17 cellular contexts compared by ENCODE assay signal in genomic region chr10:45591262-45591661, GRCh38.
DNase-seq lines count a peak whose midpoint lies in the region; ATAC-seq and TF ChIP-seq lines count a peak whose summit lies in the region.
"Had no signal": no experiment of that assay in that cellular context is flagged by ENCODE, and none has a peak within 500 bp of the region (broad histone marks: within the 10 kb centered on the region; RNA-seq: fewer than 3 reads in every experiment).

No MANE protein-coding gene starts in this region.

- no peak overlapping the region for H2AFZ ChIP-seq in OCI-LY1 (ENCODE audit: low read length)

- TF ChIP-seq CTCF in CD4-positive, alpha-beta T cell (IDR thresholded peaks at IDR 0.05), result no peak
- TF ChIP-seq CTCF in OCI-LY1 (IDR thresholded peaks at IDR 0.05; ENCODE audit: low read length), result no peak
- TF ChIP-seq CTCF in brain (conservative IDR thresholded peaks at IDR 0.05), result no peak
- no peak for TF ChIP-seq CTCF in neural crest cell (conservative IDR thresholded peaks at IDR 0.05)

- H3K27ac ChIP-seq in CD4-positive, alpha-beta T cell (ENCODE audit: low read depth, low read length), result no peak overlapping the region
- no peak overlapping the region for H3K27ac ChIP-seq in OCI-LY1 (ENCODE audit: low read depth, low read length, poor library complexity, severe bottlenecking)
- H3K27ac ChIP-seq: A549 had no signal

- H3K9me2 ChIP-seq in OCI-LY1 (ENCODE audit: low read depth, low read length), result no peaks in the 10 kb centered on the region

- CTCF ChIA-PET in CD4-positive, alpha-beta T cell (lab: Charles Lee), result interaction anchor here (1.2 kb wide), 1 partner anchor 127 kb away, joined by 3 read pairs; no protein-coding TSS in a partner anchor

- peak overlapping the region; percentile 79; the same call in 1 of the 2 replicates for H3K4me2 ChIP-seq in OCI-LY1 (ENCODE audit: low read length)
- H3K4me2 ChIP-seq: A549 had no signal

- no peak overlapping the region for H3K9ac ChIP-seq in OCI-LY1 (ENCODE audit: low read length)

- H3F3A ChIP-seq in OCI-LY1 (ENCODE audit: insufficient read depth, low read length), result no peaks in the 10 kb centered on the region

- intact Hi-C loops in CD4-positive, alpha-beta T cell (cut with DNase I, micrococcal nuclease), result no loop called here

- H3K4me1 Mint-ChIP-seq in CD4-positive, alpha-beta T cell (ENCODE audit: low read depth), result peaks cover 46% of the 10 kb centered on the region
- peaks cover 48% of the 10 kb centered on the region for H3K4me1 Mint-ChIP-seq in brain
- peaks cover 31% of the 10 kb centered on the region for H3K4me1 Mint-ChIP-seq in neural crest cell

- H3K9me3 Mint-ChIP-seq in CD4-positive, alpha-beta T cell, result peaks cover 5% of the 10 kb centered on the region
- peaks cover 0 to 19% (median 12%) of the 10 kb centered on the region in 5 experiments for H3K9me3 Mint-ChIP-seq in brain
- H3K9me3 Mint-ChIP-seq in neural crest cell, result peaks cover 9% of the 10 kb centered on the region

- H3K4me3 ChIP-seq in OCI-LY1 (ENCODE audit: low read depth, low read length, poor library complexity, severe bottlenecking), result no peak overlapping the region
- H3K4me3 ChIP-seq: A549 had no signal

- no peaks in the 10 kb centered on the region for H3K27me3 Mint-ChIP-seq in CD4-positive, alpha-beta T cell
- H3K27me3 Mint-ChIP-seq in brain (peaks cover 3% of the 10 kb centered on the region), neural crest cell (ENCODE audit: low read depth) (peaks cover 7% of the 10 kb centered on the region)

- peak overlapping the region; percentile 16 for H3K4me3 Mint-ChIP-seq in CD4-positive, alpha-beta T cell
- H3K4me3 Mint-ChIP-seq in brain (peak overlapping the region in 3 of 5 experiments; percentile 33 to 94 (median 39)), neural crest cell (peak overlapping the region; percentile 18)

- peaks cover 29% of the 10 kb centered on the region for H3K4me1 ChIP-seq in OCI-LY1 (ENCODE audit: insufficient read depth, low read length, severe bottlenecking)

- no peaks in the 10 kb centered on the region for H4K20me1 ChIP-seq in OCI-LY1 (ENCODE audit: insufficient read depth, low read length)

- H3K27ac Mint-ChIP-seq in CD4-positive, alpha-beta T cell, result no peak overlapping the region
- H3K27ac Mint-ChIP-seq in brain, result peak overlapping the region in 1 of 5 experiments; percentile 45
- H3K27ac Mint-ChIP-seq in neural crest cell (ENCODE audit: unreplicated experiment), result no peak overlapping the region
- H3K27ac Mint-ChIP-seq: CD8-positive, alpha-beta T cell had no signal

- peaks cover 54% of the 10 kb centered on the region for H3K36me3 Mint-ChIP-seq in CD4-positive, alpha-beta T cell (ENCODE audit: low read depth)
- peaks cover 38% of the 10 kb centered on the region for H3K36me3 Mint-ChIP-seq in brain
- H3K36me3 Mint-ChIP-seq in neural crest cell (ENCODE audit: low read depth), result peaks cover 10% of the 10 kb centered on the region

- no peak for ATAC-seq in CD4-positive, alpha-beta T cell (ENCODE audit: poor library complexity)
- no peak for ATAC-seq in GM19397 (IDR thresholded peaks at IDR 0.05; ENCODE audit: unreplicated experiment)
- ATAC-seq in HG03469 (IDR thresholded peaks at IDR 0.05; ENCODE audit: unreplicated experiment), result no peak
- ATAC-seq: A549; CD8-positive, alpha-beta T cell had no signal

- no peaks in the 10 kb centered on the region for H3K27me3 ChIP-seq in CD4-positive, alpha-beta T cell (ENCODE audit: control insufficient read depth, insufficient read depth, low read length)
- H3K27me3 ChIP-seq in OCI-LY1 (ENCODE audit: insufficient read depth, low read length), result no peaks in the 10 kb centered on the region

- H3K79me2 ChIP-seq in OCI-LY1 (ENCODE audit: insufficient read depth, low read length), result peaks cover 21% of the 10 kb centered on the region

- no peaks in the 10 kb centered on the region for H3K9me3 ChIP-seq in CD4-positive, alpha-beta T cell (ENCODE audit: control insufficient read depth, low read length)
- peaks cover 18% of the 10 kb centered on the region for H3K9me3 ChIP-seq in OCI-LY1 (ENCODE audit: low read length)
- H3K9me3 ChIP-seq: A549 had no signal

- DNase-seq in CD4-positive, alpha-beta T cell, result no peak
- no peak for DNase-seq in neural crest cell (ENCODE audit: low read depth, low spot score)
- DNase-seq in HuH-7 (ENCODE audit: low spot score), result no peak
- DNase-seq: CD8-positive, alpha-beta T cell; DMS53; GOT3; KBM-7; MV-4-11; NCI-H1417; NCI-H187; NCI-H2227 treated with DMSO at 0.1 percent for 48 hours; NCI-H524 had no signal

- H3K36me3 ChIP-seq in OCI-LY1 (ENCODE audit: insufficient read depth, low read length), result peaks cover 15% of the 10 kb centered on the region

- POLR2A ChIA-PET in CD4-positive, alpha-beta T cell (lab: Charles Lee), result no interaction called here
